In the genomic region with DNA sequence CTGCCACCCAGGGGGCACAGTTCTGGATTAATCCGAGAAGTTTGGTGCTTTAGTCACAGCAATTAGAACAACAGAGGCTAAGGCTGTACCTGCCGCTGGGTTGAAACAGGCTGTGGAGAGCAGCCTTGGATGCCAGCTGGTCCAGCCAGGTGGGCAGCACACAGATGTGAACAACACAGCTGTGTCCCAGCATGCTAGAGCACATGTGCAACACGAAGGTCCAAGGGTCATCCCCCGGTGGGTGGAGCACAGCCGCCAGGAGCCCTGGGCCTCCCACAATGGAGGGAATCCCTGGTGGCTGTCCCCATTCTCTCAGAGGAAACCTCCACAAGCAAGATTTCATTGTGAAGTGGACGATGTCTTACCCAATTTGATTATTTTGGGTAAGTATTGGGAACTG, we compare ENCODE assay signal across 21 cellular contexts.
DNase-seq lines count a peak whose midpoint lies in the region; ATAC-seq, FAIRE-seq and TF ChIP-seq lines count a peak whose summit lies in the region.
"Had no signal": no experiment of that assay in that cellular context is flagged by ENCODE, and none has a peak within 500 bp of the region (broad histone marks: within the 10 kb centered on the region; RNA-seq: fewer than 3 reads in every experiment).

No MANE protein-coding gene starts in this region.

- no peak overlapping the region for H2AK5ac ChIP-seq in trophoblast cell (ENCODE audit: low read length)

- no peak overlapping the region for H3K4me3 Mint-ChIP-seq in T-cell
- H3K4me3 Mint-ChIP-seq: CD4-positive, alpha-beta memory T cell had no signal

- no peak overlapping the region for H2AFZ ChIP-seq in HepG2 (ENCODE audit: low read length)
- H2AFZ ChIP-seq in trophoblast cell (ENCODE audit: insufficient read depth, low read length, poor library complexity) = no peak overlapping the region
- H2AFZ ChIP-seq: GM23248 had no signal

- no peak for FAIRE-seq in HepG2 (lab: Jason Lieb, UNC)
- FAIRE-seq: GM12878, GM19239, H1 had no signal

- no peak overlapping the region for H2BK12ac ChIP-seq in trophoblast cell (ENCODE audit: low read length)

- no peaks in the 10 kb centered on the region for H4K20me1 ChIP-seq in HepG2 (ENCODE audit: insufficient read depth, low read length)

- in situ Hi-C loops in HepG2 (cut with HindIII; ENCODE audit: extremely low pct_ligation_motif_present, low pct_unique_long_range_greater_than_20kb) = no loop called here

- intact Hi-C loops in HepG2 (cut with micrococcal nuclease; ENCODE audit: unreplicated experiment) (no loop called here), right lobe of liver (cut with DNase I) (no loop called here)

- H2BK5ac ChIP-seq in trophoblast cell (ENCODE audit: low read depth, low read length, poor library complexity) = no peak overlapping the region

- no peak for TF ChIP-seq CTCF in HepG2 (CRISPR knock-in tag; IDR thresholded peaks at IDR 0.05)
- no peak for TF ChIP-seq CTCF in right lobe of liver (IDR thresholded peaks at IDR 0.05)

- H3K4me1 ChIP-seq in HepG2 (ENCODE audit: insufficient read depth, low read length) (peaks cover 6% of the 10 kb centered on the region), right lobe of liver (no peaks in the 10 kb centered on the region), trophoblast cell (ENCODE audit: control insufficient read depth in 1 of 2, insufficient read depth in 2 of 2, low read length in 2 of 2) (no peaks in the 10 kb centered on the region)

- H3K36me3 Mint-ChIP-seq in T-cell = no peaks in the 10 kb centered on the region
- H3K36me3 Mint-ChIP-seq: CD4-positive, alpha-beta memory T cell had no signal

- TF ChIP-seq POLR2A in HepG2 (IDR thresholded peaks at IDR 0.05; ENCODE audit: insufficient read depth in 1 of 2, low read depth in 2 of 2, low read length in 2 of 2) = no peak
- no peak for TF ChIP-seq POLR2A in right lobe of liver (IDR thresholded peaks at IDR 0.05)

- H2BK120ac ChIP-seq in trophoblast cell (ENCODE audit: insufficient read depth, low read length, poor library complexity) = no peak overlapping the region

- H3K79me2 ChIP-seq in HepG2 (ENCODE audit: insufficient read depth, low read length) (no peaks in the 10 kb centered on the region), trophoblast cell (ENCODE audit: control insufficient read depth, insufficient read depth, low read length, poor library complexity) (no peaks in the 10 kb centered on the region)

- CTCF ChIA-PET in HepG2 (lab: Yijun Ruan, JAX; ENCODE audit: low intra/inter-chr PET ratio, low total read pairs) (no interaction called here), T-cell (lab: Charles Lee) (no interaction called here)

- H3K14ac ChIP-seq in trophoblast cell (ENCODE audit: low read length) = no peak overlapping the region

- H3K27me3 ChIP-seq in HepG2 (ENCODE audit: control insufficient read depth in 1 of 2, insufficient read depth in 2 of 2, low read length in 2 of 2) (peaks cover 0 to 16% of the 10 kb centered on the region in 2 experiments; a peak in 3 of 5 replicates), right lobe of liver (no peaks in the 10 kb centered on the region), trophoblast cell (ENCODE audit: insufficient read depth, low read length) (no peaks in the 10 kb centered on the region)

- H4K8ac ChIP-seq in trophoblast cell (ENCODE audit: low read depth, low read length) = no peak overlapping the region

- WGBS in HepG2 (ENCODE audit: low lambda C conversion rate) = 39% methylated on average over 5 of the region's 6 CpGs
- 67% methylated on average over 2 of the region's 6 CpGs for WGBS in right lobe of liver (ENCODE audit: insufficient coverage, low coverage, low lambda C conversion rate, missing lambda C conversion rate)
- no CpG with 5 or more reads among the region's 6 CpGs for WGBS in trophoblast cell (ENCODE audit: extremely low coverage, insufficient coverage, insufficient read length)

- no peaks in the 10 kb centered on the region for H3K79me1 ChIP-seq in trophoblast cell (ENCODE audit: low read length)

- H3K36me3 ChIP-seq in HepG2 (replicated peaks in 1 of 2; ENCODE audit: control insufficient read depth in 1 of 2, insufficient read depth in 2 of 2, low read length in 2 of 2) (no peaks in the 10 kb centered on the region), right lobe of liver (no peaks in the 10 kb centered on the region), trophoblast cell (ENCODE audit: control insufficient read depth in 1 of 2, insufficient read depth in 2 of 2, low read length in 2 of 2) (no peaks in the 10 kb centered on the region)

- no peak for TF ChIP-seq RAD21 in HepG2 (CRISPR knock-in tag; IDR thresholded peaks at IDR 0.05)

- ATAC-seq in HepG2 = peak; percentile 78
- ATAC-seq in right lobe of liver = no peak
- no peak for ATAC-seq in T-cell (replicated peaks in 1 of 4)
- ATAC-seq: GM12878 had no signal

- POLR2A ChIA-PET in HepG2 (lab: Yijun Ruan, JAX) = no interaction called here
- POLR2A ChIA-PET in T-cell (lab: Charles Lee) = interaction anchor here in 1 of 2 donors (0.9 kb wide), 1 partner anchor 12 kb away, joined by 3 read pairs; no protein-coding TSS in a partner anchor

- H3K4me3 ChIP-seq in HepG2 (replicated peaks in 1 of 3; ENCODE audit: insufficient read depth in 1 of 3, low read depth in 2 of 3, low read length in 3 of 3) (no peak overlapping the region), right lobe of liver (no peak overlapping the region), trophoblast cell (ENCODE audit: low read depth, low read length) (peak overlapping the region; percentile 21)
- H3K4me3 ChIP-seq: GM12878, GM23248 had no signal

- H3K27me3 Mint-ChIP-seq in T-cell = no peaks in the 10 kb centered on the region
- H3K27me3 Mint-ChIP-seq: CD4-positive, alpha-beta memory T cell had no signal

- BruUV-seq in HepG2 (replicated peaks; lab: Mats Ljungman, UMichigan) = no TSS peak

- H3K27ac ChIP-seq in HepG2 (ENCODE audit: extremely low read length, insufficient read depth, low read length) (no peak overlapping the region), right lobe of liver (no peak overlapping the region), trophoblast cell (ENCODE audit: low read depth, low read length) (no peak overlapping the region)
- H3K27ac ChIP-seq: GM23248 had no signal

- no peak overlapping the region for H3K23ac ChIP-seq in trophoblast cell (ENCODE audit: low read length)

- no peak overlapping the region for H3K18ac ChIP-seq in trophoblast cell (ENCODE audit: low read length)

- H3K4ac ChIP-seq in trophoblast cell (ENCODE audit: low read depth, low read length) = no peak overlapping the region

- no peak overlapping the region for H4K91ac ChIP-seq in trophoblast cell (ENCODE audit: low read depth, low read length)

- TF ChIP-seq EP300 in HepG2 (IDR thresholded peaks at IDR 0.05; ENCODE audit: low read depth in 2 of 2, low read length in 2 of 2) (no peak), HepG2 (CRISPR knock-in tag; IDR thresholded peaks at IDR 0.05; ENCODE audit: borderline replicate concordance) (no peak)

- H3K9ac ChIP-seq in HepG2 (ENCODE audit: insufficient read depth, low read depth, low read length) (no peak overlapping the region), trophoblast cell (ENCODE audit: low read length) (peak overlapping the region; percentile 55)
- H3K9ac ChIP-seq: GM23248 had no signal

- H3K4me1 Mint-ChIP-seq in T-cell = no peaks in the 10 kb centered on the region
- H3K4me1 Mint-ChIP-seq: CD4-positive, alpha-beta memory T cell had no signal

- H3K4me2 ChIP-seq in HepG2 (ENCODE audit: low read depth, low read length) (no peak overlapping the region), trophoblast cell (ENCODE audit: low read length) (no peak overlapping the region)

- H4K12ac ChIP-seq in trophoblast cell (ENCODE audit: low read depth, low read length) = no peak overlapping the region

- no peaks in the 10 kb centered on the region for H3K9me3 Mint-ChIP-seq in T-cell

- H3K9me3 ChIP-seq in HepG2 (ENCODE audit: low read length) = no peaks in the 10 kb centered on the region
- no peaks in the 10 kb centered on the region for H3K9me3 ChIP-seq in right lobe of liver
- peaks cover 3% of the 10 kb centered on the region for H3K9me3 ChIP-seq in trophoblast cell (ENCODE audit: insufficient read depth, low read depth, low read length)

- H3K27ac Mint-ChIP-seq in T-cell = no peak overlapping the region
- H3K27ac Mint-ChIP-seq: CD4-positive, alpha-beta memory T cell had no signal

- DNase-seq in HepG2 (ENCODE audit: low spot score) (peak; percentile 35), right lobe of liver (no peak), SW480 (ENCODE audit: low spot score) (peak; percentile 44), islet precursor cell (peak; percentile 11), trophoblast cell (no peak), NCI-H1105 (lab: John Stamatoyannopoulos, UW) (no peak), T-cell (no peak)
- no peak for DNase-seq in activated naive CD4-positive, alpha-beta T cell treated with Interleukin-2 at 50 U/mL for 16 hours
- DNase-seq: C1 segment of cervical spinal cord; Calu3; CD4-positive, alpha-beta memory T cell; COR-L47; DMS79; EL; GDM1; GM23248; H7; HCEC 1CT had no signal

TF ChIP-seq in HepG2, 621 proteins besides CTCF, POLR2A, EP300 and RAD21 (continues in another document):
- TF ChIP-seq ETS1 (CRISPR knock-in tag; IDR thresholded peaks at IDR 0.05) (no peak), MLLT10 (CRISPR knock-in tag; IDR thresholded peaks at IDR 0.05) (no peak), WIZ (CRISPR knock-in tag; IDR thresholded peaks at IDR 0.05) (no peak), ZFP36L2 (CRISPR knock-in tag; IDR thresholded peaks at IDR 0.05) (no peak), MYC (CRISPR knock-in tag; IDR thresholded peaks at IDR 0.05; ENCODE audit: borderline replicate concordance) (peak; percentile 44; the same call in 1 of the 2 replicates), SP5 (CRISPR knock-in tag; IDR thresholded peaks at IDR 0.05; ENCODE audit: borderline replicate concordance, low read depth) (peak; percentile 54; the same call in 1 of the 2 replicates), TAF1 (CRISPR knock-in tag; IDR thresholded peaks at IDR 0.05) (no peak), ZNF441 (CRISPR knock-in tag; IDR thresholded peaks at IDR 0.05; ENCODE audit: borderline replicate concordance) (no peak), HNRNPLL (IDR thresholded peaks at IDR 0.05; ENCODE audit: low read depth, low read length, poor library complexity, severe bottlenecking) (no peak)
- TF ChIP-seq, protein P1, sequence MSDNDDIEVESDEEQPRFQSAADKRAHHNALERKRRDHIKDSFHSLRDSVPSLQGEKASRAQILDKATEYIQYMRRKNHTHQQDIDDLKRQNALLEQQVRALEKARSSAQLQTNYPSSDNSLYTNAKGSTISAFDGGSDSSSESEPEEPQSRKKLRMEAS (IDR thresholded peaks at IDR 0.05) = peak; percentile 41; the same call in 1 of the 2 replicates

Comparison
In these comparisons a context has a peak if more than half of its experiments do, and no peak if none do; other contexts are left out.
1. DNase-seq: peak in HepG2 (single experiment), SW480 (single experiment) and islet precursor cell (single experiment); none in right lobe of liver (0 of 3), trophoblast cell (0 of 2), NCI-H1105 (single experiment), T-cell (0 of 34) and activated naive CD4-positive, alpha-beta T cell treated with Interleukin-2 at 50 U/mL for 16 hours (single experiment).